In the genomic region with DNA sequence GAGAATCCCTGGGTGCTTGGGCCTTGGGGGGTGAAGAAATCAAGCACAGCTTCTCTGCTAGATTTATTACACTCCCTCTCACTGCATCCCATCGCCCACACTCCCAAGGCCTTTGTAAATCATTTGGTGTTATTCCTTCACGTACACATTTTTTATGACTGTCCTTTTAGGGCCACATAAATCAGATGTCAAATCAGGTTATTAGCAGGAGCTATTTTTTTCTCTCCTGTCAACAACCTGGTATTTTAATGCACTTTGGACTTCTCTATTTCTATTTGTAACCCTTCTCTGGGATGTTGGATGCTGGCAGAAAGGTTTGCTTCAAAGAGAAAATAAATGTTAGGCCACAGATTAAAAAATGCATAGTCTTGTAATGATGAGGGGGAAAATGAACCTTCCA, we compare ENCODE assay signal across 22 cellular contexts.
"Had no signal": no experiment of that assay in that cellular context is flagged by ENCODE, and none has a peak within 500 bp of the region (broad histone marks: within the 10 kb centered on the region; RNA-seq: fewer than 3 reads in every experiment).

No MANE protein-coding gene starts in this region.

- DNase-seq: activated CD4-positive, alpha-beta T cell treated with anti-CD3 and anti-CD28 coated beads for 4 hours; activated CD4-positive, alpha-beta T cell treated with anti-CD3 and anti-CD28 coated beads, Interleukin-2, amount 50 U/mL, for 4 hours; activated CD8-positive, alpha-beta memory T cell treated with anti-CD3 and anti-CD28 coated beads, Interleukin-2, amount 50 U/mL, for 48 hours; activated CD8-positive, alpha-beta T cell treated with anti-CD3 and anti-CD28 coated beads, Interleukin-2, amount 10 ng/mL, durations not matched to agents 7 days and 5 days; activated effector memory CD4-positive, alpha-beta T cell treated with Interleukin-2 at 50 U/mL for 16 hours; activated naive CD4-positive, alpha-beta T cell; activated T-cell treated with anti-CD3 and anti-CD28 coated beads, Interleukin-2, amount 50 U/mL, for 1 hour; body of pancreas; central memory CD4-positive, alpha-beta T cell; Kasumi-1; NCI-H1105 treated with DMSO at 0.1 percent for 48 hours; NCI-H1930; NCI-H2171; NCI-H345; NCI-H510A; NCI-H526 treated with DMSO at 0.1 percent for 48 hours; NK-92 treated with Interleukin-12 subunit alpha and Interleukin-12 subunit beta, amount 100 ng/mL, for 24 hours; PC-9; SHP77 treated with DMSO at 0.1 percent for 48 hours had no signal

- FAIRE-seq: bronchial epithelial cell had no signal

- H3K36me3 ChIP-seq: ascending aorta had no signal

- H3K27ac ChIP-seq: ascending aorta, body of pancreas, PC-9 had no signal

- H3K4me3 ChIP-seq: ascending aorta, body of pancreas, PC-9 had no signal

- H3K4me1 ChIP-seq: ascending aorta, body of pancreas had no signal

- ATAC-seq: activated CD4-positive, CD25-positive, alpha-beta regulatory T cell treated with anti-CD3 and anti-CD28 coated beads, Interleukin-2, amount 50 U/mL, for 24 hours; activated CD8-positive, alpha-beta T cell treated with anti-CD3 and anti-CD28 coated beads, Interleukin-2, amount 10 ng/mL, durations not matched to agents 7 days and 5 days; body of pancreas had no signal

- H3K27me3 ChIP-seq: ascending aorta, body of pancreas had no signal
